In genomic region chr2:223688094-223688835, GRCh38 we compare ENCODE assay signal across 18 cellular contexts.
DNase-seq lines count a peak whose midpoint lies in the region; ATAC-seq and TF ChIP-seq lines count a peak whose summit lies in the region.
"Had no signal": no experiment of that assay in that cellular context is flagged by ENCODE, and none has a peak within 500 bp of the region (broad histone marks: within the 10 kb centered on the region; RNA-seq: fewer than 3 reads in every experiment).

No MANE protein-coding gene starts in this region.

- no peak overlapping the region for H3K4me3 ChIP-seq in fibroblast of lung (replicated peaks in 1 of 4; ENCODE audit: control extremely low read depth in 1 of 4, insufficient read depth in 1 of 4, low read depth in 3 of 4, low read length in 4 of 4)
- H3K4me3 ChIP-seq: heart right ventricle, right atrium auricular region had no signal

- peak overlapping the region; percentile 11 for H2AFZ ChIP-seq in fibroblast of lung (ENCODE audit: low read length)

- no peaks in the 10 kb centered on the region for H3K4me1 ChIP-seq in fibroblast of lung (ENCODE audit: control insufficient read depth, extremely low read depth, insufficient read depth, low read length)
- H3K4me1 ChIP-seq: right atrium auricular region had no signal

- no peaks in the 10 kb centered on the region for H3K36me3 ChIP-seq in fibroblast of lung (ENCODE audit: control insufficient read depth, insufficient read depth, low read length)
- H3K36me3 ChIP-seq: heart right ventricle, neutrophil, right atrium auricular region had no signal

- H3K9me3 ChIP-seq in fibroblast of lung (ENCODE audit: control insufficient read depth, insufficient read depth, low read depth, low read length), result no peaks in the 10 kb centered on the region
- H3K9me3 ChIP-seq: heart right ventricle, neutrophil, right atrium auricular region had no signal

- H3K79me2 ChIP-seq in fibroblast of lung (ENCODE audit: control insufficient read depth, insufficient read depth, low read length), result no peaks in the 10 kb centered on the region

- ATAC-seq in GM18517 (IDR thresholded peaks at IDR 0.05; ENCODE audit: unreplicated experiment), result no peak
- ATAC-seq: HCT116, heart right ventricle had no signal

- no peaks in the 10 kb centered on the region for H3K27me3 ChIP-seq in fibroblast of lung (ENCODE audit: control insufficient read depth, insufficient read depth, low read length)
- H3K27me3 ChIP-seq: right atrium auricular region had no signal

- H3K27ac ChIP-seq in fibroblast of lung (ENCODE audit: insufficient read depth, low read length), result no peak overlapping the region
- H3K27ac ChIP-seq: 22Rv1, heart right ventricle, neutrophil, right atrium auricular region had no signal

- H4K20me1 ChIP-seq in fibroblast of lung (ENCODE audit: control insufficient read depth, extremely low read depth, insufficient read depth, low read length), result no peaks in the 10 kb centered on the region

- in situ Hi-C loops in KBM-7 (cut with MboI; ENCODE audit: low pct_unique_long_range_greater_than_20kb, low sequenced_read_pairs), result no loop called here

- no peak for TF ChIP-seq CTCF in fibroblast of lung (conservative IDR thresholded peaks at IDR 0.05 in 1 of 2, IDR thresholded peaks at IDR 0.05 in 1 of 2; ENCODE audit: low read depth in 1 of 2, low read length in 2 of 2)

- no peak overlapping the region for H3K4me2 ChIP-seq in fibroblast of lung (ENCODE audit: extremely low read depth, insufficient read depth, low read length)

- DNase-seq in DMS 273 (lab: John Stamatoyannopoulos, UW; ENCODE audit: unreplicated experiment), result peak; percentile 11
- no peak for DNase-seq in DMS 273 treated with DMSO at 0.1 percent for 48 hours (lab: John Stamatoyannopoulos, UW)
- DNase-seq in NCI-H510A (lab: John Stamatoyannopoulos, UW), result peak; percentile 29
- DNase-seq in fibroblast of lung (ENCODE audit: low read depth in 2 of 2), result no peak
- peak; percentile 4 for DNase-seq in pons (ENCODE audit: low spot score)
- no peak for DNase-seq in KBM-7
- no peak for DNase-seq in SKM-1 (lab: John Stamatoyannopoulos, UW; ENCODE audit: unreplicated experiment)
- DNase-seq: activated CD4-positive, CD25-positive, alpha-beta regulatory T cell; effector memory CD4-positive, alpha-beta T cell; heart right ventricle; Karpas-422; kidney glomerular epithelial cell; Right ventricle myocardium superior had no signal

- H3K9ac ChIP-seq in fibroblast of lung (ENCODE audit: insufficient read depth, low read length), result no peak overlapping the region

Comparison
In these comparisons a context has a peak if more than half of its experiments do, and no peak if none do; other contexts are left out.
1. DNase-seq: peak in DMS 273 (single experiment), NCI-H510A (single experiment) and pons (single experiment); none in DMS 273 treated with DMSO at 0.1 percent for 48 hours (single experiment), fibroblast of lung (0 of 2), KBM-7 (single experiment) and SKM-1 (single experiment).